In genomic region chr19:28402701-28403290, GRCh38 we compare ENCODE assay signal across 21 cellular contexts.
"Had no signal": no experiment of that assay in that cellular context is flagged by ENCODE, and none has a peak within 500 bp of the region (broad histone marks: within the 10 kb centered on the region; RNA-seq: fewer than 3 reads in every experiment).

No MANE protein-coding gene starts in this region.

- H3K4me3 ChIP-seq: K562, PC-9 had no signal

- H3K4me2 ChIP-seq: PC-9 had no signal

- H3K27ac ChIP-seq: PC-9 had no signal

- ATAC-seq: activated T-cell treated with anti-CD3 and anti-CD28 coated beads, Interleukin-2, amount 50 U/mL, for 4 hours; activated T-helper 17 cell treated with anti-CD3 and anti-CD28 coated beads, Interleukin-2, amount 50 U/mL, for 72 hours; T-cell had no signal

- H2AFZ ChIP-seq: PC-9 had no signal

- H3K4me1 Mint-ChIP-seq: activated T-helper 17 cell treated with anti-CD3 and anti-CD28 coated beads, Interleukin-2, amount 50 U/mL, for 72 hours had no signal

- DNase-seq: activated CD4-positive, alpha-beta T cell treated with anti-CD3 and anti-CD28 coated beads for 48 hours; activated CD4-positive, alpha-beta T cell treated with anti-CD3 and anti-CD28 coated beads, Interleukin-2, amount 50 U/mL, for 48 hours; activated CD4-positive, CD25-positive, alpha-beta regulatory T cell treated with anti-CD3 and anti-CD28 coated beads, Interleukin-2, amount 50 U/mL, for 72 hours; activated gamma-delta T cell; activated naive CD4-positive, alpha-beta T cell treated with anti-CD3 and anti-CD28 coated beads for 36 hours; activated T-cell treated with anti-CD3 and anti-CD28 coated beads, Interleukin-2, amount 50 U/mL, for 4 hours; Kasumi-1; NCI-H1048; NCI-H146; NCI-H1930; NCI-H2107; NCI-H2171 treated with DMSO at 0.1 percent for 48 hours; NCI-H446; NCI-H524; PC-9; SIG-M5; T-cell had no signal

- H3K4me3 Mint-ChIP-seq: activated naive CD4-positive, alpha-beta T cell treated with anti-CD3 and anti-CD28 coated beads for 36 hours; activated naive CD8-positive, alpha-beta T cell; activated T-cell treated with anti-CD3 and anti-CD28 coated beads, Interleukin-2, amount 50 U/mL, for 4 hours; activated T-helper 17 cell treated with anti-CD3 and anti-CD28 coated beads, Interleukin-2, amount 50 U/mL, for 72 hours; T-cell; WTC11 had no signal

- H3K27ac Mint-ChIP-seq: activated naive CD4-positive, alpha-beta T cell treated with anti-CD3 and anti-CD28 coated beads for 36 hours; activated naive CD8-positive, alpha-beta T cell; activated T-helper 17 cell treated with anti-CD3 and anti-CD28 coated beads, Interleukin-2, amount 50 U/mL, for 72 hours; T-cell; WTC11 had no signal

- H3K36me3 Mint-ChIP-seq: activated naive CD8-positive, alpha-beta T cell; T-cell had no signal
